8 cellular contexts compared by ENCODE assay signal in the genomic region with DNA sequence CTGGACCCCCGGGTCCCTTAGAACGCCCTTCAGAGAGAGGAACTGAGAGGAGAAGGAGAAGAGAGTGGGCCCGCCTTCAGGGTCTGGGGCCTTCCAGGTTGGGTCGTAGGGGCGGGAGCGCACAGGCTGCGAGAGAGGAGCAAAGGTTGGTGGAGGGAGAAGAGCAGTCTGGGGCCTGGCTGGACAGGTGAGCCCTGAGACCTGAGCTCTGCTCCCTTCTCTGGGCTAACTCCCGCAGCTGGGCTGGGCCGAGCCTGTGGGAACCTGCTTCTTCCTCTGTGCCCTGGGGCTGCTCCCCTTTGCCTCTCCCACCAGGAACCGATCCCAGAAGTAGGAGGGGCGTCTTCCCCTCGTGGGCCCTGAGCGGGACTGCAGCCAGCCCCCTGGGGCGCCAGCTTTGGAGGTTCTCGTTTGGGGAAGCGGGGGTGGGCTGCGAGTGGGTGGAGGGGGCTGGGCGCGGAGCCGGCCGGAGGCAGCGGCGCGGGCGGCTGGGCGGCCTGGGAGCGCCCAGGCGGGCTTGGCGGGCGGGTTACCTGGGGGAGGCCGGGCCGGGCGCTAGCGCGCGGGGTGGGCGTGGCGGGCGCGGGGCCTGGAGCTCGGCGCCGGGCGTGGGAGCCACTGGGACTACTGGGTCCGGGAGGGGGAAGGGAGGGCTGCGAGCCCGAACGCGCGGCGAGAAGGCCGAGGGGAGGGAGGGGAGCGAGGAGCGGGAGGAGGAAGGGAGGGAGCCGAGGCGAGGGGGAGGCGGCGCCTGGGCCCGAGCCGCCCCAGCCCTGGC. TPM values are rescaled to one million over a fixed set of nuclear protein-coding genes. Genes with fewer than 3 reads are reported as not detected.
DNase-seq lines count a peak whose midpoint lies in the region; ATAC-seq and TF ChIP-seq lines count a peak whose summit lies in the region.

Gene DDR1 (plus strand): TSS at position 777 of the 778 bp plus-strand sequence. CDS start 4,211 bp downstream, outside the sequence.

- H3K27ac ChIP-seq in SJCRH30 (peak within 1 kb of the TSS; percentile 94), adipose tissue (ENCODE audit: low read depth, low read length) (no peak within 1 kb of the TSS), cardiac muscle cell (peak within 1 kb of the TSS; percentile 94), vagina (peak within 1 kb of the TSS; percentile 95)

- WGBS in adipose tissue, 3 donors, result 4 to 12% (median 10%) methylated on average over 34 to 58 of the region's 60 CpGs

- TF ChIP-seq POLR2A in vagina (IDR thresholded peaks at IDR 0.05), result peak in 1 of 2 donors; percentile 30

- DNase-seq in COR-L47 (lab: John Stamatoyannopoulos, UW) (peak; percentile 74), HPDE6-E6E7 (ENCODE audit: extremely low spot score) (peak; percentile 77), SJCRH30 (peak; percentile 84), cardiac muscle cell (ENCODE audit: low read depth in 1 of 2, low spot score in 1 of 2) (peak; percentile 85 to 91), omental fat pad (ENCODE audit: low spot score) (no peak), vagina (ENCODE audit: extremely low spot score in 2 of 2) (peak in 1 of 2 donors; percentile 96), AML-193 (lab: John Stamatoyannopoulos, UW) (no peak)

- no peaks in the 10 kb centered on the region for H3K27me3 ChIP-seq in SJCRH30
- H3K27me3 ChIP-seq in cardiac muscle cell, result no peaks in the 10 kb centered on the region
- no peaks in the 10 kb centered on the region for H3K27me3 ChIP-seq in vagina

- H3K4me1 ChIP-seq in SJCRH30, result peaks cover 26% of the 10 kb centered on the region
- H3K4me1 ChIP-seq in cardiac muscle cell (ENCODE audit: low read depth), result peaks cover 57% of the 10 kb centered on the region
- peaks cover 73% of the 10 kb centered on the region for H3K4me1 ChIP-seq in vagina

- ATAC-seq in omental fat pad (ENCODE audit: low FRiP score), result peak; percentile 64

- H3K9me3 ChIP-seq in SJCRH30 (replicated peaks) (no peaks in the 10 kb centered on the region), cardiac muscle cell (ENCODE audit: low read depth) (no peaks in the 10 kb centered on the region), vagina (no peaks in the 10 kb centered on the region)

- TF ChIP-seq CTCF in cardiac muscle cell (IDR thresholded peaks at IDR 0.05; ENCODE audit: low read depth, low read length) (no peak), omental fat pad (IDR thresholded peaks at IDR 0.05) (no peak), vagina (IDR thresholded peaks at IDR 0.05) (no peak)

- H3K36me3 ChIP-seq in SJCRH30, result peaks cover 2% of the 10 kb centered on the region
- no peaks in the 10 kb centered on the region for H3K36me3 ChIP-seq in cardiac muscle cell
- no peaks in the 10 kb centered on the region for H3K36me3 ChIP-seq in vagina

- intact Hi-C loops in vagina (cut with DNase I), result loop anchor here (2.0 to 10.0 kb wide), 3 partner anchors 59 to 199 kb away; partner anchors contain the start of gene PPP1R18

- peak within 1 kb of the TSS; percentile 68 for H3K4me3 ChIP-seq in SJCRH30
- peak within 1 kb of the TSS; percentile 63 for H3K4me3 ChIP-seq in cardiac muscle cell
- H3K4me3 ChIP-seq in vagina, result peak within 1 kb of the TSS; percentile 61 to 82

RNA-seq across cellular contexts. Expression of gene DDR1, which starts in this region (rescaled TPM):
- total RNA-seq in SJCRH30 (2014; rRNA removed; shearing (Covaris generic)), result 73.2 and 80.9 TPM in 2 replicates
- polyA plus RNA-seq in adipose tissue (10 to 100 TPM; 24.2 to 83.5 (median 57.4) TPM), cardiac muscle cell (108 and 118 TPM in 2 replicates)
- total RNA-seq in cardiac muscle cell (125 and 136 TPM in 2 replicates), omental fat pad (10 to 100 TPM in 3 of 4 donors, 1 to 10 TPM in 1; 9.9 to 77.3 (median 48.7) TPM), vagina (71.5 TPM)

Comparison
In these comparisons a context has a peak if more than half of its experiments do, and no peak if none do; other contexts are left out.
1. DNase-seq: peak in COR-L47 (single experiment), HPDE6-E6E7 (single experiment), SJCRH30 (2 of 2) and cardiac muscle cell (2 of 2); none in omental fat pad (single experiment) and AML-193 (0 of 2).
2. Peak in every context shown above with its lines, with median percentiles within 50 percentile points of each other: H3K4me3 ChIP-seq.